Comparison of ENCODE assay signal across 3 cellular contexts in the genomic region with DNA sequence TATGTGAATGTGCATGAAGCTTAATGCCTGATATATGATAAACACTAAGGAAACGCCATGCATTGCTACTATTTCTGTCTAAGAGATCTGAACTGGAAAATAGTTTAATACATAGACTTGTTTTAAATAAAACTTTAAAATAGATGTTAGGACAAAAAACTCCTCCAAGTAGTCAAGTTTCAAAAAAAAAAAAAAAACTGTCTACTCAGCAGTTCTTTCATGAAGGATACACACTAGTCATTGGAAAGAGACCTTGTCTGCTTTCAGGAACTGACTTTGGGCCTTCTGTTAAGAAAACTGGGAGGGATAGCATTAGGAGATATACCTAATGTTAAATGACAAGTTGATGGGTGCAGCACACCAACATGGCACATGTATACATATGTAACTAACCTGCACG.
TF ChIP-seq lines count a peak whose summit lies in the region.

No MANE protein-coding gene starts in this region.

TF ChIP-seq in HepG2, 621 proteins besides CTCF, POLR2A, EP300 and RAD21:
- no peak for TF ChIP-seq ZNF678 (CRISPR knock-in tag; IDR thresholded peaks at IDR 0.05)
- TF ChIP-seq CBX5 (CRISPR knock-in tag; IDR thresholded peaks at IDR 0.05; ENCODE audit: borderline replicate concordance) = no peak
- TF ChIP-seq, protein P1, sequence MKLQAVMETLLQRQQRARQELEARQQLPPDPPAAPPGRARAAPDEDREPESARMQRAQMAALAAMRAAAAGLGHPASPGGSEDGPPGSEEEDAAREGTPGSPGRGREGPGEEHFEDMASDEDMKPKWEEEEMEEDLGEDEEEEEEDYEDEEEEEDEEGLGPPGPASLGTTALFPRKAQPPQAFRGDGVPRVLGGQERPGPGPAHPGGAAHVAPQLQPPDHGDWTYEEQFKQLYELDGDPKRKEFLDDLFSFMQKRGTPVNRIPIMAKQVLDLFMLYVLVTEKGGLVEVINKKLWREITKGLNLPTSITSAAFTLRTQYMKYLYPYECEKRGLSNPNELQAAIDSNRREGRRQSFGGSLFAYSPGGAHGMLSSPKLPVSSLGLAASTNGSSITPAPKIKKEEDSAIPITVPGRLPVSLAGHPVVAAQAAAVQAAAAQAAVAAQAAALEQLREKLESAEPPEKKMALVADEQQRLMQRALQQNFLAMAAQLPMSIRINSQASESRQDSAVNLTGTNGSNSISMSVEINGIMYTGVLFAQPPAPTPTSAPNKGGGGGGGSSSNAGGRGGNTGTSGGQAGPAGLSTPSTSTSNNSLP (IDR thresholded peaks at IDR 0.05; ENCODE audit: low read depth, low read length) = no peak
- peak; percentile 98 for TF ChIP-seq MAFF (IDR thresholded peaks at IDR 0.05; ENCODE audit: low read depth, low read length)
- no peak for TF ChIP-seq POGZ (CRISPR knock-in tag; IDR thresholded peaks at IDR 0.05)
- peak; percentile 95 to 99 for TF ChIP-seq MAFK (conservative IDR thresholded peaks at IDR 0.05 in 1 of 2, IDR thresholded peaks at IDR 0.05 in 1 of 2; ENCODE audit: low read length in 2 of 2)
- no peak for TF ChIP-seq SAFB2 (CRISPR knock-in tag; IDR thresholded peaks at IDR 0.05; ENCODE audit: borderline replicate concordance, low read depth)

TF ChIP-seq in IMR-90, 13 proteins besides CTCF, POLR2A, EP300 and RAD21:
- TF ChIP-seq, protein P2, sequence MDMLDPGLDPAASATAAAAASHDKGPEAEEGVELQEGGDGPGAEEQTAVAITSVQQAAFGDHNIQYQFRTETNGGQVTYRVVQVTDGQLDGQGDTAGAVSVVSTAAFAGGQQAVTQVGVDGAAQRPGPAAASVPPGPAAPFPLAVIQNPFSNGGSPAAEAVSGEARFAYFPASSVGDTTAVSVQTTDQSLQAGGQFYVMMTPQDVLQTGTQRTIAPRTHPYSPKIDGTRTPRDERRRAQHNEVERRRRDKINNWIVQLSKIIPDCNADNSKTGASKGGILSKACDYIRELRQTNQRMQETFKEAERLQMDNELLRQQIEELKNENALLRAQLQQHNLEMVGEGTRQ (IDR thresholded peaks at IDR 0.05; ENCODE audit: low read depth, low read length) = no peak
- TF ChIP-seq NFE2L2 (IDR thresholded peaks at IDR 0.05; ENCODE audit: low read depth, low read length) (no peak), RFX5 (IDR thresholded peaks at IDR 0.05; ENCODE audit: low read depth, low read length) (no peak), RCOR1 (IDR thresholded peaks at IDR 0.05; ENCODE audit: insufficient replicate concordance, low read length) (no peak), MAFK (IDR thresholded peaks at IDR 0.05; ENCODE audit: low read depth, low read length) (peak; percentile 99)

TF ChIP-seq in H1, 55 proteins besides CTCF, POLR2A, EP300 and RAD21:
- TF ChIP-seq HDAC2 (IDR thresholded peaks at IDR 0.05; ENCODE audit: borderline replicate concordance in 1 of 2, low read depth in 2 of 2, low read length in 2 of 2) = no peak
- TF ChIP-seq SIN3A (conservative IDR thresholded peaks at IDR 0.05 in 1 of 2, IDR thresholded peaks at IDR 0.05 in 1 of 2; ENCODE audit: low read depth in 1 of 2, low read length in 2 of 2) = no peak
- no peak for TF ChIP-seq CHD1 (IDR thresholded peaks at IDR 0.05; ENCODE audit: low read depth, low read length)
- TF ChIP-seq SP4 (IDR thresholded peaks at IDR 0.05; ENCODE audit: low read length) = no peak
- no peak for TF ChIP-seq JUN (IDR thresholded peaks at IDR 0.05; ENCODE audit: low read depth, low read length)
- TF ChIP-seq POU5F1 (IDR thresholded peaks at IDR 0.05; ENCODE audit: low read depth, low read length) = no peak
- peak; percentile 93 for TF ChIP-seq MAFK (IDR thresholded peaks at IDR 0.05; ENCODE audit: low read depth, low read length)
